In the genomic region with DNA sequence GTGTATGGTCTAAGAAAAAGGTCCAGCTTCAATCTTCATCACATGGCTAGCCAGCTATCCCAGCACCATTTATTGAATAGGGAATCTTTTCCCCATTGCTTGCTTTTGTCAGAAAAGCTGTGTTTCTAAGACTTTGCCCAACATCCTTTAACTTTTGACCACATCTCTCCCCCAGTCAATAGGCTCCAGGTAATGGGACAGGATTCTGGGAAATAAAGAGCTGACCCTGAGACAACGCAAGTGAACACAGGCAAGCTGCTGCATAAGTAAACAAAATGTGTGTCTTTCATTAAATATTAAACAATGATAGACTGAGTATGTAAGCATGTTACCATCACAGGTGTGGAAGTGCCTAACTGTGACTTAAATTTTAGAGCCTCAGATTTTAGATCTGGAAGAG, we compare ENCODE assay signal across 24 cellular contexts. TPM values are rescaled to one million over a fixed set of nuclear protein-coding genes. Genes with fewer than 3 reads are reported as not detected.
DNase-seq lines count a peak whose midpoint lies in the region; ATAC-seq, FAIRE-seq and TF ChIP-seq lines count a peak whose summit lies in the region.
"Had no signal": no experiment of that assay in that cellular context is flagged by ENCODE, and none has a peak within 500 bp of the region (broad histone marks: within the 10 kb centered on the region; RNA-seq: fewer than 3 reads in every experiment).

No MANE protein-coding gene starts in this region.

- H3K27me3 ChIP-seq in colonic mucosa (no peaks in the 10 kb centered on the region), pancreas (no peaks in the 10 kb centered on the region), WERI-Rb-1 (ENCODE audit: insufficient read depth, low read depth, severe bottlenecking) (no peaks in the 10 kb centered on the region)
- H3K27me3 ChIP-seq: BE2C had no signal

- H3K9ac ChIP-seq in colonic mucosa (ENCODE audit: low read depth in 2 of 2, low read length in 2 of 2) = no peak overlapping the region

- H3K27ac ChIP-seq in KOPT-K1 (ENCODE audit: low read depth, low read length, poor library complexity, severe bottlenecking) (peak overlapping the region; percentile 57), colonic mucosa (peak overlapping the region; percentile 53), pancreas (peak overlapping the region; percentile 32 to 81 (median 62)), WERI-Rb-1 (no peak overlapping the region)
- H3K27ac ChIP-seq: HL-60, SK-N-MC had no signal

- 12 to 13% methylated on average over 1 of the region's 1 CpG for WGBS in pancreas, 2 donors

- peaks cover 4% of the 10 kb centered on the region for H3K9me3 ChIP-seq in KOPT-K1 (ENCODE audit: insufficient read depth, low read length, poor library complexity, severe bottlenecking)
- H3K9me3 ChIP-seq in colonic mucosa = no peaks in the 10 kb centered on the region
- no peaks in the 10 kb centered on the region for H3K9me3 ChIP-seq in pancreas
- H3K9me3 ChIP-seq in WERI-Rb-1 (ENCODE audit: severe bottlenecking) = no peaks in the 10 kb centered on the region
- H3K9me3 ChIP-seq: BE2C had no signal

- H3K4me3 ChIP-seq in colonic mucosa = no peak overlapping the region
- peak overlapping the region in 1 of 4 donors; percentile 15 for H3K4me3 ChIP-seq in pancreas
- H3K4me3 ChIP-seq in WERI-Rb-1 (ENCODE audit: low read depth, low read length) = no peak overlapping the region
- H3K4me3 ChIP-seq: SK-N-MC had no signal

- no peak for FAIRE-seq in pancreas (lab: Jason Lieb, UNC)
- FAIRE-seq: GM12892, H1, RCC 7860 had no signal

- H3K4me1 ChIP-seq in colonic mucosa = peaks cover 10% of the 10 kb centered on the region
- peaks cover 25 to 55% (median 50%) of the 10 kb centered on the region in 3 donors for H3K4me1 ChIP-seq in pancreas
- H3K4me1 ChIP-seq: BE2C had no signal

- ATAC-seq in pancreas = peak; percentile 30 to 68 (median 60)

- DNase-seq in DMS79 treated with DMSO at 0.1 percent for 48 hours (lab: John Stamatoyannopoulos, UW) (peak; percentile 25), DMS79 (lab: John Stamatoyannopoulos, UW) (no peak), colonic mucosa (no peak), pancreas (peak in 2 of 6 donors; percentile 43 to 54), DMS114 treated with DMSO at 0.1 percent for 48 hours (lab: John Stamatoyannopoulos, UW; ENCODE audit: unreplicated experiment) (no peak), WERI-Rb-1 (no peak)
- DNase-seq: 8988T, ACHN, BE2C, Calu3, GF-D8, HCEC 1CT, Kasumi-1, NCI-H2029, NCI-H446, NCI-H524 treated with DMSO at 0.1 percent for 48 hours, SIG-M5 had no signal

- intact Hi-C loops in colonic mucosa (cut with DNase I) = no loop called here
- intact Hi-C loops in pancreas (cut with DNase I) = no loop called here

- H3K36me3 ChIP-seq in KOPT-K1 (ENCODE audit: insufficient read depth, low read length) = no peaks in the 10 kb centered on the region
- H3K36me3 ChIP-seq in colonic mucosa = no peaks in the 10 kb centered on the region
- no peaks in the 10 kb centered on the region for H3K36me3 ChIP-seq in pancreas
- no peaks in the 10 kb centered on the region for H3K36me3 ChIP-seq in WERI-Rb-1
- H3K36me3 ChIP-seq: BE2C had no signal

- TF ChIP-seq CTCF in colonic mucosa (IDR thresholded peaks at IDR 0.05) (no peak), pancreas (IDR thresholded peaks at IDR 0.05) (no peak), WERI-Rb-1 (IDR thresholded peaks at IDR 0.05; ENCODE audit: low read depth, low read length) (no peak)

RNA-seq across cellular contexts. Expression of a gene that starts 23.0 kb away (rescaled TPM):
- total RNA-seq in colonic mucosa (10 to 100 TPM; 20.1 to 24.6 TPM), pancreas (10 to 100 TPM in 5 of 6 donors, 1 to 10 TPM in 1; 6.9 to 13.3 (median 10.3) TPM)
- polyA plus RNA-seq in pancreas = 10 to 100 TPM; 11.6 to 22.4 TPM
- polyA plus RNA-seq: CD14-positive monocyte had no signal
